20 cellular contexts compared by ENCODE assay signal in the genomic region with DNA sequence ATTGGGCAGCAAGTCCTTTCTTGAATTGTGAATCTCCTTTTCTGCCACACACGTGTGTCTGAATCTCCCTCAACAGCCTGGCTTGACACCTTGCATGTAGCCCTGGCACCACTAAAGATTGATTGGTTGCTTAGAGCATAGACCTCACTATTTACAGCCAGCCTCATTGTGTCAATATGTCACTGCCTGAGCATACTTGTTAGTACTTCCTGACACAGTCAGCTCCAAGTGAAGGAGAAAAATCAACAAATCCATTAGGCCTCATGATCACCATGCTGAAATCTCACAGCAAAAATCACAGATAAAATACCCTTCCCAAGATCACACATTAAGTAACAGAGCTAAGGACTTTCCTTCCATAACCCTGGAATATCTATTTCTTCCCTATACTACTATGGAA. TPM values are rescaled to one million over a fixed set of nuclear protein-coding genes. Genes with fewer than 3 reads are reported as not detected.
A peak's percentile ranks its signal among the peaks of the same experiment; 100 is the strongest.
DNase-seq lines count a peak whose midpoint lies in the region; ATAC-seq, FAIRE-seq and TF ChIP-seq lines count a peak whose summit lies in the region.
"Had no signal": no experiment of that assay in that cellular context is flagged by ENCODE, and none has a peak within 500 bp of the region (broad histone marks: within the 10 kb centered on the region; RNA-seq: fewer than 3 reads in every experiment).

No MANE protein-coding gene starts in this region.

- BruUV-seq in K562 (replicated peaks; lab: Mats Ljungman, UMichigan) = no TSS peak

- no peak for TF ChIP-seq EP300 in K562 (IDR thresholded peaks at IDR 0.05; ENCODE audit: low read length)

- 0% methylated on average over 1 of the region's 1 CpG for WGBS in K562 (ENCODE audit: insufficient coverage, low coverage, missing lambda C conversion rate)
- WGBS in right lobe of liver (ENCODE audit: insufficient coverage, low coverage, low lambda C conversion rate, missing lambda C conversion rate) = 38% methylated on average over 1 of the region's 1 CpG

- ATAC-seq in K562 = no peak
- peak in 3 of 4 donors; percentile 32 to 66 (median 54) for ATAC-seq in right lobe of liver
- ATAC-seq in HG03469 (IDR thresholded peaks at IDR 0.05; ENCODE audit: unreplicated experiment) = no peak

- DNase-seq in DMS153 (lab: John Stamatoyannopoulos, UW) (peak; percentile 68), DMS153 treated with DMSO at 0.1 percent for 48 hours (lab: John Stamatoyannopoulos, UW; ENCODE audit: unreplicated experiment) (no peak), HTR-8/SVneo (ENCODE audit: insufficient read length, low spot score) (no peak), K562 (ENCODE audit: extremely low read depth in 1 of 4, low spot score in 3 of 4) (no peak), right lobe of liver (no peak), NCI-H2196 (lab: John Stamatoyannopoulos, UW; ENCODE audit: unreplicated experiment) (no peak), 8988T (no peak)
- DNase-seq: DMS79; NCI-H1930; NCI-H2171 treated with DMSO at 0.1 percent for 48 hours; NCI-H524; NK-92 treated with Interleukin-12 subunit alpha and Interleukin-12 subunit beta, amount 100 ng/mL, for 24 hours; Peyer's patch had no signal

- POLR2A ChIA-PET in K562 (lab: Yijun Ruan, JAX) = interaction anchor here (0.7 to 5.6 kb wide), 8 partner anchors 8 to 337 kb away, joined by 3 to 78 read pairs (median 3); no protein-coding TSS in a partner anchor

- H3K36me3 ChIP-seq in K562 (ENCODE audit: control insufficient read depth, insufficient read depth, low read length) (peaks cover 60% of the 10 kb centered on the region), right lobe of liver (no peaks in the 10 kb centered on the region)
- H3K36me3 ChIP-seq: Peyer's patch, SJSA1 had no signal

- no peak for TF ChIP-seq CTCF in K562 (IDR thresholded peaks at IDR 0.05 in 2 of 3, conservative IDR thresholded peaks at IDR 0.05 in 1 of 3; ENCODE audit: insufficient read depth in 2 of 3, low read depth in 1 of 3, low read length in 3 of 3)
- TF ChIP-seq CTCF in right lobe of liver (IDR thresholded peaks at IDR 0.05) = no peak

- H3K79me2 ChIP-seq in K562 (ENCODE audit: control insufficient read depth, insufficient read depth, low read length) = peaks cover 90% of the 10 kb centered on the region

- H3K9me3 ChIP-seq in K562 (replicated peaks; ENCODE audit: control insufficient read depth, insufficient read depth, low read depth, low read length) (no peaks in the 10 kb centered on the region), right lobe of liver (no peaks in the 10 kb centered on the region)
- H3K9me3 ChIP-seq: Peyer's patch, SJSA1 had no signal

- intact Hi-C loops in K562 (cut with micrococcal nuclease) = no loop called here
- intact Hi-C loops in right lobe of liver (cut with DNase I) = no loop called here

- no peaks in the 10 kb centered on the region for H3K9me1 ChIP-seq in K562 (ENCODE audit: control insufficient read depth, insufficient read depth, low read length)

- in situ Hi-C loops in K562 (cut with MboI) = no loop called here

- H3K27me3 ChIP-seq in K562 (ENCODE audit: control insufficient read depth in 2 of 2, insufficient read depth in 2 of 2, low read length in 2 of 2) (no peaks in the 10 kb centered on the region), right lobe of liver (no peaks in the 10 kb centered on the region)
- H3K27me3 ChIP-seq: Peyer's patch had no signal

- peak overlapping the region; percentile 79 to 85; a peak in 3 of 4 replicates for H3K9ac ChIP-seq in K562 (ENCODE audit: insufficient read depth in 1 of 2, low read depth in 2 of 2, low read length in 2 of 2)
- H3K9ac ChIP-seq: KMS-11 had no signal

- H3K4me2 ChIP-seq in K562 (ENCODE audit: insufficient read depth, low read length) = peak overlapping the region; percentile 91
- H3K4me2 ChIP-seq: KMS-11 had no signal

- TF ChIP-seq POLR2A in K562 (conservative IDR thresholded peaks at IDR 0.05) (0 out of 2 replicates have a peak, but pooled peaks have one; percentile 44), right lobe of liver (IDR thresholded peaks at IDR 0.05) (no peak)

- no peaks in the 10 kb centered on the region for H4K20me1 ChIP-seq in K562 (replicated peaks; ENCODE audit: control insufficient read depth, insufficient read depth, low read length)

- H2AFZ ChIP-seq in K562 (ENCODE audit: low read depth, low read length) = no peak overlapping the region

- FAIRE-seq in HTR-8/SVneo (lab: Jason Lieb, UNC) = peak; percentile 60
- FAIRE-seq in K562 (lab: Jason Lieb, UNC) = no peak
- FAIRE-seq: GM12892, GM18507, H1 had no signal

- H3K4me1 ChIP-seq in K562 (replicated peaks in 1 of 2; ENCODE audit: control insufficient read depth in 2 of 2, insufficient read depth in 2 of 2, low read length in 2 of 2) (peaks cover 9 to 57% of the 10 kb centered on the region in 2 experiments), right lobe of liver (peaks cover 0 to 16% (median 4%) of the 10 kb centered on the region in 4 donors)
- H3K4me1 ChIP-seq: Peyer's patch, SJSA1 had no signal

- H3K4me3 ChIP-seq in K562 (peak overlapping the region; percentile 60), right lobe of liver (no peak overlapping the region)
- H3K4me3 ChIP-seq: Peyer's patch, SJSA1 had no signal

- peak overlapping the region; percentile 94 for H3K27ac ChIP-seq in K562 (ENCODE audit: extremely low read depth, low read depth, low read length)
- no peak overlapping the region for H3K27ac ChIP-seq in right lobe of liver
- H3K27ac ChIP-seq: 22Rv1, KMS-11, Peyer's patch, SJSA1 had no signal

- CTCF ChIA-PET in K562 (lab: Yijun Ruan, JAX; ENCODE audit: low intra/inter-chr PET ratio) = no interaction called here

- no peak for TF ChIP-seq RAD21 in K562 (CRISPR knock-in tag; conservative IDR thresholded peaks at IDR 0.05 in 1 of 2, IDR thresholded peaks at IDR 0.05 in 1 of 2)

TF ChIP-seq in K562, 482 proteins besides CTCF, POLR2A, EP300 and RAD21 (continues in another document):
- no peak for TF ChIP-seq DACH1 (IDR thresholded peaks at IDR 0.05; ENCODE audit: partially characterized antibody)
- peak; percentile 17; the same call in 1 of the 2 replicates for TF ChIP-seq RBFOX2 (IDR thresholded peaks at IDR 0.05; ENCODE audit: low read depth, low read length)
- TF ChIP-seq, protein P1, sequence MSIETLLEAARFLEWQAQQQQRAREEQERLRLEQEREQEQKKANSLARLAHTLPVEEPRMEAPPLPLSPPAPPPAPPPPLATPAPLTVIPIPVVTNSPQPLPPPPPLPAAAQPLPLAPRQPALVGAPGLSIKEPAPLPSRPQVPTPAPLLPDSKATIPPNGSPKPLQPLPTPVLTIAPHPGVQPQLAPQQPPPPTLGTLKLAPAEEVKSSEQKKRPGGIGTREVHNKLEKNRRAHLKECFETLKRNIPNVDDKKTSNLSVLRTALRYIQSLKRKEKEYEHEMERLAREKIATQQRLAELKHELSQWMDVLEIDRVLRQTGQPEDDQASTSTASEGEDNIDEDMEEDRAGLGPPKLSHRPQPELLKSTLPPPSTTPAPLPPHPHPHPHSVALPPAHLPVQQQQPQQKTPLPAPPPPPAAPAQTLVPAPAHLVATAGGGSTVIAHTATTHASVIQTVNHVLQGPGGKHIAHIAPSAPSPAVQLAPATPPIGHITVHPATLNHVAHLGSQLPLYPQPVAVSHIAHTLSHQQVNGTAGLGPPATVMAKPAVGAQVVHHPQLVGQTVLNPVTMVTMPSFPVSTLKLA (conservative IDR thresholded peaks at IDR 0.05) = 0 out of 4 replicates have a peak, but pooled peaks of 1 of the 2 experiments have one; percentile 34
- TF ChIP-seq FOXA3 (CRISPR knock-in tag; conservative IDR thresholded peaks at IDR 0.05 in 1 of 2, IDR thresholded peaks at IDR 0.05 in 1 of 2) = 0 out of 4 replicates have a peak, but pooled peaks of 1 of the 2 experiments have one; percentile 6
- TF ChIP-seq, protein P2, sequence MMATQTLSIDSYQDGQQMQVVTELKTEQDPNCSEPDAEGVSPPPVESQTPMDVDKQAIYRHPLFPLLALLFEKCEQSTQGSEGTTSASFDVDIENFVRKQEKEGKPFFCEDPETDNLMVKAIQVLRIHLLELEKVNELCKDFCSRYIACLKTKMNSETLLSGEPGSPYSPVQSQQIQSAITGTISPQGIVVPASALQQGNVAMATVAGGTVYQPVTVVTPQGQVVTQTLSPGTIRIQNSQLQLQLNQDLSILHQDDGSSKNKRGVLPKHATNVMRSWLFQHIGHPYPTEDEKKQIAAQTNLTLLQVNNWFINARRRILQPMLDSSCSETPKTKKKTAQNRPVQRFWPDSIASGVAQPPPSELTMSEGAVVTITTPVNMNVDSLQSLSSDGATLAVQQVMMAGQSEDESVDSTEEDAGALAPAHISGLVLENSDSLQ (IDR thresholded peaks at IDR 0.05) = peak; percentile 29; the same call in 1 of the 2 replicates
- TF ChIP-seq PML (IDR thresholded peaks at IDR 0.05; ENCODE audit: low read length) = 0 out of 2 replicates have a peak, but pooled peaks have one; percentile 5
- TF ChIP-seq SPI1 (IDR thresholded peaks at IDR 0.05; ENCODE audit: borderline replicate concordance, low read depth, low read length) = no peak
- no peak for TF ChIP-seq NR4A1 (CRISPR knock-in tag; IDR thresholded peaks at IDR 0.05)
- TF ChIP-seq NR4A1 (tag; IDR thresholded peaks at IDR 0.05) = no peak
- TF ChIP-seq TAF15 (IDR thresholded peaks at IDR 0.05; ENCODE audit: low read depth, low read length) = no peak
- TF ChIP-seq HSF4 (CRISPR knock-in tag; IDR thresholded peaks at IDR 0.05; ENCODE audit: borderline replicate concordance) = no peak
- TF ChIP-seq, protein P3, sequence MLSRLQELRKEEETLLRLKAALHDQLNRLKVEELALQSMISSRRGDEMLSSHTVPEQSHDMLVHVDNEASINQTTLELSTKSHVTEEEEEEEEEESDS (CRISPR knock-in tag; IDR thresholded peaks at IDR 0.05) = no peak

RNA-seq across cellular contexts. Expression of a gene that starts 5.4 kb away (rescaled TPM):
- 218 and 235 TPM in 2 replicates for total RNA-seq in K562 (2011; cell fraction: chromatin; rRNA removed; ENCODE audit: low replicate concordance)
- 124 and 166 TPM in 2 replicates for total RNA-seq in K562 (2011; cell fraction: nucleolus; rRNA removed)
- 179 and 212 TPM in 2 replicates for total RNA-seq in K562 (2011; cell fraction: nucleoplasm; rRNA removed)
- total RNA-seq in K562 (2014; rRNA removed) (45.9 and 46.7 TPM in 2 replicates), K562 (2014; rRNA removed; fragmentation: Illumina TruSeq; extraction: Trizol) (64.0 and 71.2 TPM in 2 replicates), K562 (2015; rRNA removed; fragmentation: Illumina TruSeq; extraction: Trizol) (40.0 and 46.1 TPM in 2 replicates), K562 (2021) (54.1 and 58.7 TPM in 2 replicates), right lobe of liver (10 to 100 TPM in 2 of 6 experiments, 1 to 10 TPM in 4; 6.3 to 16.5 (median 9.6) TPM)
- polyA plus RNA-seq in K562 (2011; rRNA removed) (59.5 and 60.1 TPM in 2 replicates), K562 (2014; fragmentation: Illumina TruSeq; extraction: Trizol) (71.8 and 80.4 TPM in 2 replicates), K562 (2014; fragmentation: Nextera tagmentation; extraction: Ambion mirVana) (10 to 100 TPM; 18.5 to 22.4 TPM), K562 (2014; rRNA removed) (57.0 and 60.0 TPM in 2 replicates)
- 24.8 and 46.7 TPM in 2 replicates for polyA plus RNA-seq in K562 (2011; cell fraction: cytosol; rRNA removed)
- 29.3 and 46.0 TPM in 2 replicates for polyA plus RNA-seq in K562 (2011; cell fraction: nucleus; rRNA removed)
- polyA plus RNA-seq in K562 (2012) = 45.4 and 47.0 TPM in 2 replicates
- 135 and 180 TPM in 2 replicates for polyA minus RNA-seq in K562 (2011; rRNA and poly(A)+ RNA removed)
- polyA minus RNA-seq in K562 (2011; cell fraction: cytosol; rRNA and poly(A)+ RNA removed) = 39.2 and 48.3 TPM in 2 replicates
- polyA minus RNA-seq in K562 (2011; cell fraction: nucleus; rRNA and poly(A)+ RNA removed) = 201 and 315 TPM in 2 replicates

Comparison
In these comparisons a context has a peak if more than half of its experiments do, and no peak if none do; other contexts are left out.
1. ATAC-seq: peak in right lobe of liver (3 of 4); none in K562 (single experiment) and HG03469 (single experiment).